8 cellular contexts compared by ENCODE assay signal in the genomic region with DNA sequence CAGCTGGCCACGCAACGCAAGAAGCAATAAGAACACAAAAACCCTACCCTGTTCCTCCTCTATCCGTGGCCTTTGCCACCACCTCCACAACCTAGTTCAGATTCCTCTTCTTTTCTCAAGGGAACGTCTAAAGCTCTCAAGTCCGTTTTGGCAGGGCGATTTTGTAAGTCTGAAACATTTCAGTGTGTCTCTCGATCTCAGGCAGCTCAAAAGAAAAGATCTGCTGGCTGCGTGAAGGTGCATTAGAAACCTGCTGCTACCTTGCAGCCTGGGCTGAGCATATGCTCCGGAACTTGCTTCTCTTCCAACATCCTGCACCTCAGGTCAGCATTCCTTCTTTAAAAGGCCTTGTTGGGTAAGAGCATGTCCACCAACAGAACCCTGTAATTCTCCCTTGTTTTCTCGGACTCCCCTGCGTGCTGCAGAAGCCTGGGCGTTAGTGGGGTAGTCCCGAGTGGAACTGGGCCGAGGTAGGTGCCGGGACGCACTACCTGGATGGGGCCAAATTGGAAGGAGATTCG. TPM values are rescaled to one million over a fixed set of nuclear protein-coding genes. Genes with fewer than 3 reads are reported as not detected.
A peak's percentile ranks its signal among the peaks of the same experiment; 100 is the strongest.
DNase-seq lines count a peak whose midpoint lies in the region; FAIRE-seq and TF ChIP-seq lines count a peak whose summit lies in the region.

No MANE protein-coding gene starts in this region.

- TF ChIP-seq POLR2A in H54 (IDR thresholded peaks at IDR 0.05; ENCODE audit: low read depth, low read length), result no peak

- FAIRE-seq in H54 (lab: Jason Lieb, UNC), result no peak

- H3K4me3 ChIP-seq in iPS-18a (ENCODE audit: low read length) (peak overlapping the region; percentile 76), smooth muscle cell (peak overlapping the region; percentile 72)

- H3K4me1 ChIP-seq in iPS-18a (ENCODE audit: control insufficient read depth, low read depth, low read length), result peaks cover 26% of the 10 kb centered on the region
- H3K4me1 ChIP-seq in smooth muscle cell (ENCODE audit: low read depth), result peaks cover 29% of the 10 kb centered on the region

- H3K4me3 Mint-ChIP-seq in activated naive CD4-positive, alpha-beta T cell treated with anti-CD3 and anti-CD28 coated beads for 36 hours, result peak overlapping the region; percentile 73
- peak overlapping the region; percentile 69 for H3K4me3 Mint-ChIP-seq in activated CD4-positive, alpha-beta memory T cell treated with anti-CD3 and anti-CD28 coated beads for 36 hours

- no peak for DNase-seq in activated naive CD4-positive, alpha-beta T cell treated with anti-CD3 and anti-CD28 coated beads for 36 hours
- no peak for DNase-seq in activated naive CD4-positive, alpha-beta T cell (lab: John Stamatoyannopoulos, UW)
- DNase-seq in activated CD4-positive, alpha-beta memory T cell treated with anti-CD3 and anti-CD28 coated beads for 36 hours, result no peak
- no peak for DNase-seq in smooth muscle cell (lab: John Stamatoyannopoulos, UW; ENCODE audit: unreplicated experiment)
- DNase-seq in H54 (ENCODE audit: insufficient read length, low spot score), result no peak
- DNase-seq in NCI-H1105 treated with DMSO at 0.1 percent for 48 hours (lab: John Stamatoyannopoulos, UW), result no peak
- DNase-seq in SIG-M5 treated with dmso at 0.1 percent for 504 hours (lab: John Stamatoyannopoulos, UW; ENCODE audit: unreplicated experiment), result no peak

- H3K79me2 ChIP-seq in smooth muscle cell (ENCODE audit: low read depth), result peaks cover 59% of the 10 kb centered on the region

- no peaks in the 10 kb centered on the region for H3K36me3 Mint-ChIP-seq in activated naive CD4-positive, alpha-beta T cell treated with anti-CD3 and anti-CD28 coated beads for 36 hours (ENCODE audit: low read depth)
- H3K36me3 Mint-ChIP-seq in activated CD4-positive, alpha-beta memory T cell treated with anti-CD3 and anti-CD28 coated beads for 36 hours, result no peaks in the 10 kb centered on the region

- H3K27me3 ChIP-seq in iPS-18a (ENCODE audit: control insufficient read depth, insufficient read depth, low read length) (no peaks in the 10 kb centered on the region), smooth muscle cell (ENCODE audit: low read depth) (no peaks in the 10 kb centered on the region)

- intact Hi-C loops in activated naive CD4-positive, alpha-beta T cell treated with anti-CD3 and anti-CD28 coated beads for 36 hours (cut with micrococcal nuclease), result loop anchor here (5.0 kb wide), 3 partner anchors 154 to 289 kb away; no protein-coding TSS in a partner anchor
- intact Hi-C loops in activated CD4-positive, alpha-beta memory T cell treated with anti-CD3 and anti-CD28 coated beads for 36 hours (cut with micrococcal nuclease), result no loop called here

- peaks cover 12% of the 10 kb centered on the region for H3K4me1 Mint-ChIP-seq in activated naive CD4-positive, alpha-beta T cell treated with anti-CD3 and anti-CD28 coated beads for 36 hours (ENCODE audit: low read depth)
- H3K4me1 Mint-ChIP-seq in activated CD4-positive, alpha-beta memory T cell treated with anti-CD3 and anti-CD28 coated beads for 36 hours (ENCODE audit: low read depth), result peaks cover 16% of the 10 kb centered on the region

- H3K4me2 ChIP-seq in smooth muscle cell, result peak overlapping the region; percentile 96

- H3K9me3 ChIP-seq in iPS-18a (ENCODE audit: control insufficient read depth, low read depth, low read length), result no peaks in the 10 kb centered on the region
- H3K9me3 ChIP-seq in smooth muscle cell (replicated peaks; ENCODE audit: low read depth), result no peaks in the 10 kb centered on the region

- H3K27ac Mint-ChIP-seq in activated naive CD4-positive, alpha-beta T cell treated with anti-CD3 and anti-CD28 coated beads for 36 hours, result no peak overlapping the region
- no peak overlapping the region for H3K27ac Mint-ChIP-seq in activated CD4-positive, alpha-beta memory T cell treated with anti-CD3 and anti-CD28 coated beads for 36 hours

- WGBS in smooth muscle cell (ENCODE audit: low lambda C conversion rate), result 4% methylated on average over 17 of the region's 17 CpGs

- H3K36me3 ChIP-seq in iPS-18a (ENCODE audit: control insufficient read depth, low read depth, low read length) (no peaks in the 10 kb centered on the region), smooth muscle cell (ENCODE audit: low read depth) (no peaks in the 10 kb centered on the region)

- CTCF ChIA-PET in activated naive CD4-positive, alpha-beta T cell treated with anti-CD3 and anti-CD28 coated beads for 36 hours (lab: Charles Lee), result interaction anchor here (0.6 to 2.0 kb wide), 2 partner anchors 15 to 267 kb away, joined by 3 to 6 read pairs; no protein-coding TSS in a partner anchor
- CTCF ChIA-PET in activated CD4-positive, alpha-beta memory T cell treated with anti-CD3 and anti-CD28 coated beads for 36 hours (lab: Charles Lee), result no interaction called here

- no peaks in the 10 kb centered on the region for H3K9me3 Mint-ChIP-seq in activated naive CD4-positive, alpha-beta T cell treated with anti-CD3 and anti-CD28 coated beads for 36 hours
- no peaks in the 10 kb centered on the region for H3K9me3 Mint-ChIP-seq in activated CD4-positive, alpha-beta memory T cell treated with anti-CD3 and anti-CD28 coated beads for 36 hours

- peaks cover 54% of the 10 kb centered on the region for H4K20me1 ChIP-seq in smooth muscle cell (ENCODE audit: low read depth)

- H3K9ac ChIP-seq in iPS-18a (ENCODE audit: low read length) (peak overlapping the region; percentile 30), smooth muscle cell (ENCODE audit: low read depth) (peak overlapping the region; percentile 19)

- peak overlapping the region; percentile 26 for H2AFZ ChIP-seq in smooth muscle cell (ENCODE audit: low read depth)

- POLR2A ChIA-PET in activated CD4-positive, alpha-beta memory T cell treated with anti-CD3 and anti-CD28 coated beads for 36 hours (lab: Charles Lee), result no interaction called here

- TF ChIP-seq CTCF in smooth muscle cell (IDR thresholded peaks at IDR 0.05; ENCODE audit: borderline replicate concordance, insufficient read depth, poor library complexity, severe bottlenecking), result no peak

- no peak overlapping the region for H3K27ac ChIP-seq in iPS-18a (ENCODE audit: low read length)
- H3K27ac ChIP-seq in smooth muscle cell (ENCODE audit: low read depth), result no peak overlapping the region

- peaks cover 7% of the 10 kb centered on the region for H3K27me3 Mint-ChIP-seq in activated naive CD4-positive, alpha-beta T cell treated with anti-CD3 and anti-CD28 coated beads for 36 hours (ENCODE audit: low read depth)
- H3K27me3 Mint-ChIP-seq in activated CD4-positive, alpha-beta memory T cell treated with anti-CD3 and anti-CD28 coated beads for 36 hours, result peaks cover 24% of the 10 kb centered on the region

- peaks cover 11% of the 10 kb centered on the region for H3F3A ChIP-seq in smooth muscle cell (ENCODE audit: low read depth)

RNA-seq across cellular contexts. Expression of gene LGR4, which starts 1.5 kb away (rescaled TPM):
- total RNA-seq in activated naive CD4-positive, alpha-beta T cell treated with anti-CD3 and anti-CD28 coated beads for 36 hours, result under 1 TPM; 0.12 to 0.19 TPM
- total RNA-seq in activated CD4-positive, alpha-beta memory T cell treated with anti-CD3 and anti-CD28 coated beads for 36 hours, result under 1 TPM; 0.22 to 0.67 TPM
- total RNA-seq in smooth muscle cell, result 92.2 and 96.5 TPM in 2 replicates
- 21.4 and 35.9 TPM in 2 replicates for polyA plus RNA-seq in smooth muscle cell

RNA-seq across cellular contexts. Expression of gene LIN7C, which starts 35.4 kb away (rescaled TPM):
- 10 to 100 TPM; 30.5 to 31.1 TPM for total RNA-seq in activated naive CD4-positive, alpha-beta T cell treated with anti-CD3 and anti-CD28 coated beads for 36 hours
- total RNA-seq in activated CD4-positive, alpha-beta memory T cell treated with anti-CD3 and anti-CD28 coated beads for 36 hours, result 10 to 100 TPM; 27.6 to 28.7 TPM
- total RNA-seq in smooth muscle cell, result 30.8 and 45.1 TPM in 2 replicates
- polyA plus RNA-seq in smooth muscle cell, result 11.3 and 12.1 TPM in 2 replicates

Comparison
In these comparisons a context has a peak if more than half of its experiments do, and no peak if none do; other contexts are left out.
1. RNA of gene LGR4, which starts 1.5 kb away (total RNA-seq): 92.2 to 96.5 TPM in smooth muscle cell; 0.22 to 0.67 TPM in activated CD4-positive, alpha-beta memory T cell treated with anti-CD3 and anti-CD28 coated beads for 36 hours and 0.12 to 0.19 TPM in activated naive CD4-positive, alpha-beta T cell treated with anti-CD3 and anti-CD28 coated beads for 36 hours; every median in the first group is over 10 times any median in the second.